Comparison of ENCODE assay signal across 18 cellular contexts in the genomic region with DNA sequence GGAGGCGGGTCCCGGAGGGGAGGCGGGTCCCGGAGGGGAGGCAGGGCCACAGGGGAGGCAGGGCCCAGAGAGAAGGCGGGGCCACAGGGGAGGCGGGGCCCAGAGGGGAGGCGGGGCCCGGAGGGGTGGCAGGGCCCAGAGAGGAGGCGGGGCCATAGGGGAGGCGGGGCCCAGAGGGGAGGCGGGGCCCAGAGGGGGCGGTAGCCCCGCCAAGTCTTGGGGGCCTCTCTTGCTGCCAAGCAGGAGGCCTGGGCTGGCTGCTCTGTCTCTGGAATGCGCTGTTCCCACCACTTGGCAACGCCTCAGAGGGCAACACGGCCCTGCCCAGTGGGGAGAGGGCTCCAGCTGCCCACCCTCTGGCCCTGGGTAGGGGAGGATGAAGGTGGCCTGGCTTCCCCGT.
DNase-seq lines count a peak whose midpoint lies in the region; ATAC-seq, FAIRE-seq and TF ChIP-seq lines count a peak whose summit lies in the region.
"Had no signal": no experiment of that assay in that cellular context is flagged by ENCODE, and none has a peak within 500 bp of the region (broad histone marks: within the 10 kb centered on the region; RNA-seq: fewer than 3 reads in every experiment).

No MANE protein-coding gene starts in this region.

- WGBS in aorta, 2 donors = 66 to 78% methylated on average over 11 to 17 of the region's 17 CpGs

- no peak for TF ChIP-seq CTCF in kidney (IDR thresholded peaks at IDR 0.05; ENCODE audit: borderline replicate concordance, extremely low read depth, insufficient read depth)

- H3K27me3 ChIP-seq in Karpas-422 (ENCODE audit: low read length) (no peaks in the 10 kb centered on the region), aorta (ENCODE audit: control insufficient read depth in 1 of 2, insufficient read depth in 2 of 2, low read length in 1 of 2) (no peaks in the 10 kb centered on the region)
- H3K27me3 ChIP-seq: pancreas had no signal

- no peaks in the 10 kb centered on the region for H3K79me2 ChIP-seq in Karpas-422 (ENCODE audit: low read length)

- H4K20me1 ChIP-seq in Karpas-422 (ENCODE audit: insufficient read depth, low read depth, low read length) = no peaks in the 10 kb centered on the region

- H3K36me3 ChIP-seq in Karpas-422 (ENCODE audit: insufficient read depth, low read length) = no peaks in the 10 kb centered on the region
- H3K36me3 ChIP-seq in kidney (ENCODE audit: control insufficient read depth in 1 of 2, insufficient read depth in 2 of 2, low read length in 2 of 2) = no peaks in the 10 kb centered on the region
- no peaks in the 10 kb centered on the region for H3K36me3 ChIP-seq in aorta (ENCODE audit: control insufficient read depth in 1 of 2, insufficient read depth in 2 of 2, low read length in 1 of 2)
- H3K36me3 ChIP-seq: esophagus squamous epithelium, pancreas had no signal

- peak in 5 of 6 experiments; percentile 3 to 22 (median 12) for DNase-seq in stimulated activated naive CD4-positive, alpha-beta T cell (lab: John Stamatoyannopoulos, UW)
- DNase-seq in stimulated activated naive CD4-positive, alpha-beta T cell treated with Interleukin-2 at 50 U/mL for 16 hours (lab: John Stamatoyannopoulos, UW) = no peak
- DNase-seq in Karpas-422 = peak; percentile 63
- DNase-seq in kidney = peak; percentile 35
- DNase-seq in aorta = peak; percentile 42 to 51
- no peak for DNase-seq in COR-L47 (lab: John Stamatoyannopoulos, UW)
- no peak for DNase-seq in activated CD4-positive, alpha-beta T cell treated with anti-CD3 and anti-CD28 coated beads for 1 hour
- DNase-seq in activated gamma-delta T cell (lab: John Stamatoyannopoulos, UW) = no peak
- DNase-seq: activated CD4-positive, alpha-beta T cell treated with anti-CD3 and anti-CD28 coated beads, Interleukin-2, amount 50 U/mL, for 4 hours; amniotic stem cell; central memory CD4-positive, alpha-beta T cell; esophagus squamous epithelium; naive B cell; NCI-H1436; NCI-H2227 treated with DMSO at 0.1 percent for 48 hours; RPMI8226 had no signal

- ATAC-seq in aorta (ENCODE audit: low FRiP score) = no peak
- ATAC-seq: pancreas had no signal

- H2AFZ ChIP-seq in Karpas-422 (ENCODE audit: low read length) = no peak overlapping the region

- no peak overlapping the region for H3K4me2 ChIP-seq in Karpas-422 (ENCODE audit: low read depth, low read length, poor library complexity, severe bottlenecking)

- intact Hi-C loops in kidney (cut with DNase I) = no loop called here
- intact Hi-C loops in aorta (cut with DNase I) = no loop called here

- FAIRE-seq in kidney (lab: Jason Lieb, UNC) = no peak
- FAIRE-seq: GM12891, pancreas had no signal

- H3K4me1 ChIP-seq in Karpas-422 (ENCODE audit: low read length) (no peaks in the 10 kb centered on the region), kidney (ENCODE audit: control insufficient read depth in 1 of 2, insufficient read depth in 1 of 2, low read depth in 1 of 2, low read length in 2 of 2) (no peaks in the 10 kb centered on the region), aorta (ENCODE audit: control insufficient read depth in 1 of 2, insufficient read depth in 2 of 2, low read length in 2 of 2) (no peaks in the 10 kb centered on the region)
- H3K4me1 ChIP-seq: esophagus squamous epithelium, pancreas had no signal

- H3K27ac ChIP-seq in Karpas-422 (ENCODE audit: low read length) (no peak overlapping the region), kidney (ENCODE audit: low read depth in 2 of 2, low read length in 2 of 2) (no peak overlapping the region), aorta (ENCODE audit: low read depth in 1 of 2, low read length in 2 of 2) (no peak overlapping the region)
- H3K27ac ChIP-seq: esophagus squamous epithelium, pancreas had no signal

- H3K4me3 ChIP-seq in Karpas-422 (ENCODE audit: low read length) (no peak overlapping the region), kidney (ENCODE audit: low read length in 2 of 2) (no peak overlapping the region), aorta (ENCODE audit: low read length in 2 of 2) (no peak overlapping the region)
- H3K4me3 ChIP-seq: esophagus squamous epithelium, pancreas had no signal

- no peaks in the 10 kb centered on the region for H3K9me2 ChIP-seq in Karpas-422 (replicated peaks; ENCODE audit: insufficient read depth, low read length)

- H3K9ac ChIP-seq in Karpas-422 (ENCODE audit: low read length) (no peak overlapping the region), kidney (ENCODE audit: low read length in 2 of 2) (no peak overlapping the region)

- H3K9me3 ChIP-seq in Karpas-422 (ENCODE audit: low read length) (no peaks in the 10 kb centered on the region), kidney (ENCODE audit: control insufficient read depth in 1 of 2, low read length in 2 of 2) (no peaks in the 10 kb centered on the region), aorta (ENCODE audit: control insufficient read depth, low read length) (no peaks in the 10 kb centered on the region)
- H3K9me3 ChIP-seq: esophagus squamous epithelium, pancreas had no signal

Comparison
In these comparisons a context has a peak if more than half of its experiments do, and no peak if none do; other contexts are left out.
1. DNase-seq: peak in stimulated activated naive CD4-positive, alpha-beta T cell (5 of 6), Karpas-422 (single experiment), kidney (single experiment) and aorta (2 of 2); none in stimulated activated naive CD4-positive, alpha-beta T cell treated with Interleukin-2 at 50 U/mL for 16 hours (single experiment), COR-L47 (single experiment), activated CD4-positive, alpha-beta T cell treated with anti-CD3 and anti-CD28 coated beads for 1 hour (single experiment) and activated gamma-delta T cell (single experiment).